21 cellular contexts compared by ENCODE assay signal in genomic region chr2:188734688-188735087, GRCh38.
A peak's percentile ranks its signal among the peaks of the same experiment; 100 is the strongest.
DNase-seq lines count a peak whose midpoint lies in the region; ATAC-seq and TF ChIP-seq lines count a peak whose summit lies in the region.
"Had no signal": no experiment of that assay in that cellular context is flagged by ENCODE, and none has a peak within 500 bp of the region (broad histone marks: within the 10 kb centered on the region; RNA-seq: fewer than 3 reads in every experiment).

No MANE protein-coding gene starts in this region.

- ATAC-seq in activated T-cell treated with anti-CD3 and anti-CD28 coated beads, Interleukin-2, amount 50 U/mL, for 4 hours, result no peak
- ATAC-seq: activated CD8-positive, alpha-beta memory T cell treated with anti-CD3 and anti-CD28 coated beads, Interleukin-2, amount 10 ng/mL, durations not matched to agents 7 days and 5 days; Panc1; stimulated activated memory B cell treated with anti-CD40 and anti-IgM and Interleukin-4, amounts not matched to agents 10 μg/mL and 1 μg/mL and 100 μg/mL, for 72 hours had no signal

- H3K36me3 ChIP-seq in H7 (replicated peaks; ENCODE audit: control insufficient read depth, insufficient read depth, low read length), result no peaks in the 10 kb centered on the region
- H3K36me3 ChIP-seq: BLaER1, tibial nerve had no signal

- H3K9me3 Mint-ChIP-seq in osteocyte (ENCODE audit: unreplicated experiment), result no peaks in the 10 kb centered on the region
- H3K9me3 Mint-ChIP-seq in activated T-cell treated with anti-CD3 and anti-CD28 coated beads, Interleukin-2, amount 50 U/mL, for 4 hours, result no peaks in the 10 kb centered on the region
- no peaks in the 10 kb centered on the region for H3K9me3 Mint-ChIP-seq in type B pancreatic cell

- peak overlapping the region; percentile 53 for H3K27ac Mint-ChIP-seq in osteocyte (ENCODE audit: unreplicated experiment)
- H3K27ac Mint-ChIP-seq in type B pancreatic cell, result no peak overlapping the region
- H3K27ac Mint-ChIP-seq: activated B cell treated with CpG ODN at 0.5 μM for 24 hours; activated CD8-positive, alpha-beta memory T cell treated with anti-CD3 and anti-CD28 coated beads, Interleukin-2, amount 10 ng/mL, durations not matched to agents 7 days and 5 days; stimulated activated memory B cell treated with anti-CD40 and anti-IgM and Interleukin-4, amounts not matched to agents 10 μg/mL and 1 μg/mL and 100 μg/mL, for 72 hours had no signal

- no peaks in the 10 kb centered on the region for H3K27me3 ChIP-seq in H7 (ENCODE audit: control insufficient read depth, insufficient read depth, low read length)
- H3K27me3 ChIP-seq: BLaER1, tibial nerve had no signal

- H3K4me3 Mint-ChIP-seq in osteocyte (ENCODE audit: unreplicated experiment) (no peak overlapping the region), type B pancreatic cell (no peak overlapping the region)
- no peak overlapping the region for H3K4me3 Mint-ChIP-seq in activated T-cell treated with anti-CD3 and anti-CD28 coated beads, Interleukin-2, amount 50 U/mL, for 4 hours
- H3K4me3 Mint-ChIP-seq: activated B cell treated with CpG ODN at 0.5 μM for 24 hours; activated CD8-positive, alpha-beta memory T cell treated with anti-CD3 and anti-CD28 coated beads, Interleukin-2, amount 10 ng/mL, durations not matched to agents 7 days and 5 days; stimulated activated memory B cell treated with anti-CD40 and anti-IgM and Interleukin-4, amounts not matched to agents 10 μg/mL and 1 μg/mL and 100 μg/mL, for 72 hours had no signal

- H3K36me3 Mint-ChIP-seq in osteocyte (ENCODE audit: unreplicated experiment) (no peaks in the 10 kb centered on the region), type B pancreatic cell (no peaks in the 10 kb centered on the region)
- no peaks in the 10 kb centered on the region for H3K36me3 Mint-ChIP-seq in activated T-cell treated with anti-CD3 and anti-CD28 coated beads, Interleukin-2, amount 50 U/mL, for 4 hours (ENCODE audit: insufficient read depth)
- H3K36me3 Mint-ChIP-seq: activated CD8-positive, alpha-beta memory T cell treated with anti-CD3 and anti-CD28 coated beads, Interleukin-2, amount 10 ng/mL, durations not matched to agents 7 days and 5 days; stimulated activated memory B cell treated with anti-CD40 and anti-IgM and Interleukin-4, amounts not matched to agents 10 μg/mL and 1 μg/mL and 100 μg/mL, for 72 hours had no signal

- H3K4me3 ChIP-seq in H7 (ENCODE audit: insufficient read depth, low read depth, low read length), result no peak overlapping the region
- H3K4me3 ChIP-seq: BLaER1, tibial nerve had no signal

- TF ChIP-seq CTCF in osteocyte (IDR thresholded peaks at IDR 0.05) (no peak), type B pancreatic cell (conservative IDR thresholded peaks at IDR 0.05) (no peak)

- peak; percentile 11 for DNase-seq in H7
- DNase-seq in amniotic epithelial cell (ENCODE audit: low read depth), result peak; percentile 28
- DNase-seq in iPS-NIHi11 (ENCODE audit: low spot score), result peak; percentile 16
- DNase-seq in osteocyte (ENCODE audit: extremely low spot score, unreplicated experiment), result peak; percentile 85
- no peak for DNase-seq in activated T-cell treated with anti-CD3 and anti-CD28 coated beads, Interleukin-2, amount 50 U/mL, for 4 hours
- DNase-seq in type B pancreatic cell (ENCODE audit: extremely low spot score, unreplicated experiment), result no peak
- DNase-seq in amniotic stem cell (lab: John Stamatoyannopoulos, UW), result no peak
- no peak for DNase-seq in occipital lobe (lab: John Stamatoyannopoulos, UW)
- DNase-seq: activated B cell treated with CpG ODN at 0.5 μM for 24 hours; activated CD8-positive, alpha-beta memory T cell treated with anti-CD3 and anti-CD28 coated beads, Interleukin-2, amount 10 ng/mL, durations not matched to agents 7 days and 5 days; activated effector memory CD4-positive, alpha-beta T cell treated with anti-CD3 and anti-CD28 coated beads, Interleukin-2, amount 50 U/mL, for 16 hours; anterior cingulate cortex; glutamatergic neuron; MV-4-11; NCI-H2081; NCI-H526; posterior cingulate gyrus had no signal

- H3K27me3 Mint-ChIP-seq in osteocyte (ENCODE audit: unreplicated experiment), result no peaks in the 10 kb centered on the region
- no peaks in the 10 kb centered on the region for H3K27me3 Mint-ChIP-seq in activated T-cell treated with anti-CD3 and anti-CD28 coated beads, Interleukin-2, amount 50 U/mL, for 4 hours (ENCODE audit: low read depth)
- no peaks in the 10 kb centered on the region for H3K27me3 Mint-ChIP-seq in type B pancreatic cell
- H3K27me3 Mint-ChIP-seq: activated B cell treated with CpG ODN at 0.5 μM for 24 hours; activated CD8-positive, alpha-beta memory T cell treated with anti-CD3 and anti-CD28 coated beads, Interleukin-2, amount 10 ng/mL, durations not matched to agents 7 days and 5 days; stimulated activated memory B cell treated with anti-CD40 and anti-IgM and Interleukin-4, amounts not matched to agents 10 μg/mL and 1 μg/mL and 100 μg/mL, for 72 hours had no signal

- peaks cover 15% of the 10 kb centered on the region for H3K4me1 Mint-ChIP-seq in osteocyte (ENCODE audit: unreplicated experiment)
- H3K4me1 Mint-ChIP-seq in activated T-cell treated with anti-CD3 and anti-CD28 coated beads, Interleukin-2, amount 50 U/mL, for 4 hours (ENCODE audit: low read depth), result no peaks in the 10 kb centered on the region
- peaks cover 8% of the 10 kb centered on the region for H3K4me1 Mint-ChIP-seq in type B pancreatic cell (ENCODE audit: unreplicated experiment)
- H3K4me1 Mint-ChIP-seq: activated B cell treated with CpG ODN at 0.5 μM for 24 hours; activated CD8-positive, alpha-beta memory T cell treated with anti-CD3 and anti-CD28 coated beads, Interleukin-2, amount 10 ng/mL, durations not matched to agents 7 days and 5 days; stimulated activated memory B cell treated with anti-CD40 and anti-IgM and Interleukin-4, amounts not matched to agents 10 μg/mL and 1 μg/mL and 100 μg/mL, for 72 hours had no signal

Comparison
In these comparisons a context has a peak if more than half of its experiments do, and no peak if none do; other contexts are left out.
1. DNase-seq: peak in H7 (single experiment), amniotic epithelial cell (single experiment), iPS-NIHi11 (single experiment) and osteocyte (single experiment); none in activated T-cell treated with anti-CD3 and anti-CD28 coated beads, Interleukin-2, amount 50 U/mL, for 4 hours (single experiment), type B pancreatic cell (single experiment), amniotic stem cell (single experiment) and occipital lobe (single experiment).